9 cellular contexts compared by ENCODE assay signal in the genomic region with DNA sequence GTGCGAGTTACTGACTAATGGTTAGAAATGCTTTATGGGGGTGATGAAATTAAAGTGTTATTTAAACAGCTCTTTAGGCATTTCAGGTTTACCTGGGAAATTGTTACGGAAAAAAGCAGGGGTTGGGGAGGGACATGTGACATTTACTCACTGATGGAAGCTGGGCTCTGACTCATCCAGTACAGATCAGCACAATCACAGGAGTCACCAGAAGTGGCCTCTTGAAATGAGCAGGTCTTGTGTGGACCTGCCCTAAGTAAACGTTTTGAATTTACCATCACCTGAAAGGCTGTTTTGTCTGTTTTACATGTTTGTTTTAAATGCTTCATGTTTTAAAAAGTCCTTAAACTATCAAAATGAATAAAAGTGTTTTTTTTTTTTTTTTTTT. TPM values are rescaled to one million over a fixed set of nuclear protein-coding genes. Genes with fewer than 3 reads are reported as not detected.
DNase-seq lines count a peak whose midpoint lies in the region; ATAC-seq and TF ChIP-seq lines count a peak whose summit lies in the region.
"Had no signal": no experiment of that assay in that cellular context is flagged by ENCODE, and none has a peak within 500 bp of the region (broad histone marks: within the 10 kb centered on the region; RNA-seq: fewer than 3 reads in every experiment).

No MANE protein-coding gene starts in this region.

- H3K36me3 ChIP-seq in SK-N-SH (replicated peaks in 1 of 2; ENCODE audit: control insufficient read depth in 1 of 2, insufficient read depth in 2 of 2, low read length in 1 of 2), result peaks cover 5 to 11% of the 10 kb centered on the region in 2 experiments
- H3K36me3 ChIP-seq: right lobe of liver had no signal

- no peaks in the 10 kb centered on the region for H3K9me3 Mint-ChIP-seq in progenitor cell of endocrine pancreas (ENCODE audit: low read depth)

- H3K9me2 ChIP-seq in SK-N-SH, result no peaks in the 10 kb centered on the region

- no peak overlapping the region for H3K27ac ChIP-seq in SK-N-SH (ENCODE audit: low read depth in 2 of 2, low read length in 1 of 2)
- H3K27ac ChIP-seq: right lobe of liver had no signal

- no peaks in the 10 kb centered on the region for H3K9me3 ChIP-seq in SK-N-SH
- H3K9me3 ChIP-seq: right lobe of liver had no signal

- peaks cover 9 to 16% of the 10 kb centered on the region in 2 experiments; a peak in 1 of 4 replicates for H3K4me1 ChIP-seq in SK-N-SH (ENCODE audit: control insufficient read depth in 1 of 2, insufficient read depth in 2 of 2, low read depth in 1 of 2, low read length in 1 of 2)

- H3K4me3 Mint-ChIP-seq in progenitor cell of endocrine pancreas (ENCODE audit: low read depth), result peak overlapping the region; percentile 85

- ATAC-seq in SK-N-SH treated with all-trans-retinoic acid at 6 μM for 48 hours (no peak), GM19395 (IDR thresholded peaks at IDR 0.05; ENCODE audit: unreplicated experiment) (no peak)

- 43% methylated on average over 3 of the region's 3 CpGs for WGBS in SK-N-SH (ENCODE audit: low lambda C conversion rate)

- H3K27ac Mint-ChIP-seq in progenitor cell of endocrine pancreas, result no peak overlapping the region

- H2AFZ ChIP-seq in SK-N-SH (ENCODE audit: low read depth), result no peak overlapping the region

- peak overlapping the region; percentile 98 for H3K4me2 ChIP-seq in SK-N-SH

- peaks cover 65% of the 10 kb centered on the region for H4K20me1 ChIP-seq in SK-N-SH (ENCODE audit: insufficient read depth)

- no peak overlapping the region for H3K4me3 ChIP-seq in SK-N-SH (ENCODE audit: low read depth in 2 of 2, low read length in 1 of 2)

- POLR2A ChIA-PET in SK-N-SH (lab: Yijun Ruan, JAX), result interaction anchor here (3.6 kb wide), 1 partner anchor 28 kb away, joined by 49 read pairs; a partner anchor contains a TSS

- peaks cover 2% of the 10 kb centered on the region for H3K27me3 Mint-ChIP-seq in progenitor cell of endocrine pancreas

- H3K4me1 Mint-ChIP-seq in progenitor cell of endocrine pancreas (ENCODE audit: low read depth), result peaks cover 16% of the 10 kb centered on the region

- peaks cover 8% of the 10 kb centered on the region for H3K36me3 Mint-ChIP-seq in progenitor cell of endocrine pancreas (ENCODE audit: insufficient read depth)

- H3K27me3 ChIP-seq in SK-N-SH (ENCODE audit: insufficient read depth), result no peaks in the 10 kb centered on the region
- H3K27me3 ChIP-seq: right lobe of liver had no signal

- CTCF ChIA-PET in SK-N-SH (lab: Yijun Ruan, JAX), result interaction anchor here (1.0 to 3.5 kb wide), 4 partner anchors 11 to 51 kb away, joined by 3 to 17 read pairs (median 3); no protein-coding TSS in a partner anchor

- DNase-seq in SK-N-SH (no peak), NCI-H748 (lab: John Stamatoyannopoulos, UW; ENCODE audit: unreplicated experiment) (peak; percentile 68), dedifferentiated amniotic fluid mesenchymal stem cell (ENCODE audit: extremely low spot score) (peak; percentile 18), progenitor cell of endocrine pancreas (ENCODE audit: low spot score, unreplicated experiment) (no peak), NCI-H82 treated with DMSO at 0.1 percent for 48 hours (lab: John Stamatoyannopoulos, UW; ENCODE audit: unreplicated experiment) (no peak), globus pallidus (ENCODE audit: low spot score) (no peak)
- DNase-seq: right lobe of liver had no signal

- no peak for TF ChIP-seq EP300 in SK-N-SH (IDR thresholded peaks at IDR 0.05; ENCODE audit: borderline replicate concordance in 1 of 2, low read depth in 1 of 2, low read length in 1 of 2)

- TF ChIP-seq RAD21 in SK-N-SH (IDR thresholded peaks at IDR 0.05; ENCODE audit: low read length), result no peak

- H3K9ac ChIP-seq in SK-N-SH, result no peak overlapping the region; the same call in 1 of the 2 replicates

- H3K79me2 ChIP-seq in SK-N-SH (ENCODE audit: insufficient read depth), result peaks cover 69% of the 10 kb centered on the region

- TF ChIP-seq CTCF in SK-N-SH (IDR thresholded peaks at IDR 0.05) (no peak), progenitor cell of endocrine pancreas (IDR thresholded peaks at IDR 0.05; ENCODE audit: unreplicated experiment) (no peak)

- peaks cover 3% of the 10 kb centered on the region for H3F3A ChIP-seq in SK-N-SH (replicated peaks; ENCODE audit: insufficient read depth)

TF ChIP-seq in SK-N-SH, 30 proteins besides CTCF, POLR2A, EP300 and RAD21:
- TF ChIP-seq FOSL2 (IDR thresholded peaks at IDR 0.05; ENCODE audit: borderline replicate concordance, low read depth), result peak; percentile 27; the same call in 1 of the 2 replicates
- TF ChIP-seq, protein P1, sequence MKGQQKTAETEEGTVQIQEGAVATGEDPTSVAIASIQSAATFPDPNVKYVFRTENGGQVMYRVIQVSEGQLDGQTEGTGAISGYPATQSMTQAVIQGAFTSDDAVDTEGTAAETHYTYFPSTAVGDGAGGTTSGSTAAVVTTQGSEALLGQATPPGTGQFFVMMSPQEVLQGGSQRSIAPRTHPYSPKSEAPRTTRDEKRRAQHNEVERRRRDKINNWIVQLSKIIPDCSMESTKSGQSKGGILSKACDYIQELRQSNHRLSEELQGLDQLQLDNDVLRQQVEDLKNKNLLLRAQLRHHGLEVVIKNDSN (IDR thresholded peaks at IDR 0.05; ENCODE audit: borderline replicate concordance, low read depth), result peak; percentile 47; the same call in 1 of the 2 replicates
- TF ChIP-seq, protein P2, sequence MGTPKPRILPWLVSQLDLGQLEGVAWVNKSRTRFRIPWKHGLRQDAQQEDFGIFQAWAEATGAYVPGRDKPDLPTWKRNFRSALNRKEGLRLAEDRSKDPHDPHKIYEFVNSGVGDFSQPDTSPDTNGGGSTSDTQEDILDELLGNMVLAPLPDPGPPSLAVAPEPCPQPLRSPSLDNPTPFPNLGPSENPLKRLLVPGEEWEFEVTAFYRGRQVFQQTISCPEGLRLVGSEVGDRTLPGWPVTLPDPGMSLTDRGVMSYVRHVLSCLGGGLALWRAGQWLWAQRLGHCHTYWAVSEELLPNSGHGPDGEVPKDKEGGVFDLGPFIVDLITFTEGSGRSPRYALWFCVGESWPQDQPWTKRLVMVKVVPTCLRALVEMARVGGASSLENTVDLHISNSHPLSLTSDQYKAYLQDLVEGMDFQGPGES (IDR thresholded peaks at IDR 0.05; ENCODE audit: low read depth, low read length), result no peak
- TF ChIP-seq RFX5 (IDR thresholded peaks at IDR 0.05; ENCODE audit: low read length), result no peak
- no peak for TF ChIP-seq TCF12 (IDR thresholded peaks at IDR 0.05)
- no peak for TF ChIP-seq CHD2 (IDR thresholded peaks at IDR 0.05; ENCODE audit: low read length, partially characterized antibody)
- no peak for TF ChIP-seq GATA2 (CRISPR knock-in tag; IDR thresholded peaks at IDR 0.05)

TF ChIP-seq in SK-N-SH treated with all-trans-retinoic acid at 6 μM for 48 hours, 23 proteins besides CTCF, POLR2A, EP300 and RAD21 (continues in another document):
- TF ChIP-seq CSDC2 (CRISPR knock-in tag; IDR thresholded peaks at IDR 0.05), result no peak
- TF ChIP-seq RARB (CRISPR knock-in tag; IDR thresholded peaks at IDR 0.05), result no peak
- TF ChIP-seq TOX (CRISPR knock-in tag; IDR thresholded peaks at IDR 0.05; ENCODE audit: borderline replicate concordance), result no peak
- no peak for TF ChIP-seq ZNF8 (CRISPR knock-in tag; IDR thresholded peaks at IDR 0.05)
- TF ChIP-seq BACH2 (CRISPR knock-in tag; IDR thresholded peaks at IDR 0.05; ENCODE audit: borderline replicate concordance), result no peak
- TF ChIP-seq ZFP30 (CRISPR knock-in tag; IDR thresholded peaks at IDR 0.05), result no peak
- TF ChIP-seq, protein P3, sequence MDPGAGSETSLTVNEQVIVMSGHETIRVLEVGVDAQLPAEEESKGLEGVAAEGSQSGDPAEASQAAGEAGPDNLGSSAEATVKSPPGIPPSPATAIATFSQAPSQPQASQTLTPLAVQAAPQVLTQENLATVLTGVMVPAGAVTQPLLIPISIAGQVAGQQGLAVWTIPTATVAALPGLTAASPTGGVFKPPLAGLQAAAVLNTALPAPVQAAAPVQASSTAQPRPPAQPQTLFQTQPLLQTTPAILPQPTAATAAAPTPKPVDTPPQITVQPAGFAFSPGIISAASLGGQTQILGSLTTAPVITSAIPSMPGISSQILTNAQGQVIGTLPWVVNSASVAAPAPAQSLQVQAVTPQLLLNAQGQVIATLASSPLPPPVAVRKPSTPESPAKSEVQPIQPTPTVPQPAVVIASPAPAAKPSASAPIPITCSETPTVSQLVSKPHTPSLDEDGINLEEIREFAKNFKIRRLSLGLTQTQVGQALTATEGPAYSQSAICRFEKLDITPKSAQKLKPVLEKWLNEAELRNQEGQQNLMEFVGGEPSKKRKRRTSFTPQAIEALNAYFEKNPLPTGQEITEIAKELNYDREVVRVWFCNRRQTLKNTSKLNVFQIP (CRISPR knock-in tag; IDR thresholded peaks at IDR 0.05; ENCODE audit: borderline replicate concordance, low read depth), result no peak
- no peak for TF ChIP-seq ZNF70 (CRISPR knock-in tag; IDR thresholded peaks at IDR 0.05)
- no peak for TF ChIP-seq ZC3H10 (CRISPR knock-in tag; IDR thresholded peaks at IDR 0.05)
- TF ChIP-seq, protein P4, sequence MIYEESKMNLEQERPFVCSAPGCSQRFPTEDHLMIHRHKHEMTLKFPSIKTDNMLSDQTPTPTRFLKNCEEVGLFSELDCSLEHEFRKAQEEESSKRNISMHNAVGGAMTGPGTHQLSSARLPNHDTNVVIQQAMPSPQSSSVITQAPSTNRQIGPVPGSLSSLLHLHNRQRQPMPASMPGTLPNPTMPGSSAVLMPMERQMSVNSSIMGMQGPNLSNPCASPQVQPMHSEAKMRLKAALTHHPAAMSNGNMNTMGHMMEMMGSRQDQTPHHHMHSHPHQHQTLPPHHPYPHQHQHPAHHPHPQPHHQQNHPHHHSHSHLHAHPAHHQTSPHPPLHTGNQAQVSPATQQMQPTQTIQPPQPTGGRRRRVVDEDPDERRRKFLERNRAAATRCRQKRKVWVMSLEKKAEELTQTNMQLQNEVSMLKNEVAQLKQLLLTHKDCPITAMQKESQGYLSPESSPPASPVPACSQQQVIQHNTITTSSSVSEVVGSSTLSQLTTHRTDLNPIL (CRISPR knock-in tag; IDR thresholded peaks at IDR 0.05; ENCODE audit: low read depth), result no peak
- no peak for TF ChIP-seq OSR1 (CRISPR knock-in tag; IDR thresholded peaks at IDR 0.05)

RNA-seq across cellular contexts. Expression of a gene that starts 2.3 kb away (rescaled TPM):
- polyA plus RNA-seq in SK-N-SH (2012; rRNA removed), result 88.1 and 93.8 TPM in 2 replicates
- 91.5 and 117 TPM in 2 replicates for polyA plus RNA-seq in SK-N-SH (2012; cell fraction: cytosol; rRNA removed)
- polyA plus RNA-seq in SK-N-SH (2012; cell fraction: nucleus; rRNA removed), result 63.8 and 91.4 TPM in 2 replicates
- 80.8 TPM in 2 replicates for total RNA-seq in progenitor cell of endocrine pancreas

RNA-seq across cellular contexts. Expression of a gene that starts 27.8 kb away (rescaled TPM):
- 1.4 and 2.2 TPM in 2 replicates for polyA plus RNA-seq in SK-N-SH (2012; rRNA removed)
- polyA plus RNA-seq in SK-N-SH (2012; cell fraction: cytosol; rRNA removed), result 2.0 and 2.4 TPM in 2 replicates
- 2.4 and 3.1 TPM in 2 replicates for polyA plus RNA-seq in SK-N-SH (2012; cell fraction: nucleus; rRNA removed)
- total RNA-seq in progenitor cell of endocrine pancreas, result 3.6 and 3.7 TPM in 2 replicates

Comparison
In these comparisons a context has a peak if more than half of its experiments do, and no peak if none do; other contexts are left out.
1. DNase-seq: peak in NCI-H748 (single experiment) and dedifferentiated amniotic fluid mesenchymal stem cell (single experiment); none in SK-N-SH (single experiment), progenitor cell of endocrine pancreas (single experiment), NCI-H82 treated with DMSO at 0.1 percent for 48 hours (single experiment) and globus pallidus (single experiment).